Comparison of ENCODE assay signal across 15 cellular contexts in the genomic region with DNA sequence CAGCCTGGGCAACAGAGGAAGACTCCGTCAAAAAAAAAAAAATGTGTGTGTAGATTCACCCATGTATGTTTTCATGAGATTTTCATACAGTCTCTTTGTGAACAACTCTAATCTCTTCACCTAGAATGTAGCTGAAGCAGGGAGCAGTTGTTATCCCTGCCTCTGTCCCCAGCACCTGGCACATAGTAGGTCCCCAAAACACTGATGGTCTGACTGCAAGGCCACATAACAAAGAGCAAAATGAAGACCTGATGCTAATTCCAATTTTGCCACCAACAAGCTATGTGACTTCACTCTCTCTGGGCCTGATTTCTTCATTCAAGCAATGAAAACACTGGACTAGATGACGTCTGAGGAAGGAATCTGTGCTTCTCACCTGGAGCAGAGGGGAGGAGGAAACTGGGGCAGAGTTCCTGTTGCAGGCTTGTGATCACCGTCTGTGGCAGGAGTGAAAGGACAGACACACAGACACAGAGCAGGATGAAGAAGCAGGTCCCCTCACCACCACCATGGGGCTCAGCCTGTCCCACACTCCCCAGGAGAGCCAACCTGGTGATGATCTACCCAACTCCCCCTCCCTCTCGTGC. TPM values are rescaled to one million over a fixed set of nuclear protein-coding genes. Genes with fewer than 3 reads are reported as not detected.
"Had no signal": no experiment of that assay in that cellular context is flagged by ENCODE, and none has a peak within 500 bp of the region (broad histone marks: within the 10 kb centered on the region; RNA-seq: fewer than 3 reads in every experiment).

No MANE protein-coding gene starts in this region.

- H3K27ac ChIP-seq: ascending aorta, cardiac muscle cell, parathyroid adenoma, skin epidermis, tibial nerve had no signal

- H3K27ac Mint-ChIP-seq: activated CD4-positive, alpha-beta memory T cell treated with anti-CD3 and anti-CD28 coated beads, Interleukin-2, amount 10 ng/mL, durations not matched to agents 7 days and 5 days; activated CD4-positive, alpha-beta T cell treated with anti-CD3 and anti-CD28 coated beads for 36 hours; activated naive CD8-positive, alpha-beta T cell treated with anti-CD3 and anti-CD28 coated beads, Interleukin-2, amount 50 U/mL, for 24 hours; T-helper 2 cell treated with Interferon-gamma antibody and Interleukin-4, amounts not matched to agents 5 μg/mL and 100 μg/mL, for 36 hours had no signal

- H3K4me3 Mint-ChIP-seq: activated CD4-positive, alpha-beta memory T cell treated with anti-CD3 and anti-CD28 coated beads, Interleukin-2, amount 10 ng/mL, durations not matched to agents 7 days and 5 days; activated CD4-positive, alpha-beta T cell treated with anti-CD3 and anti-CD28 coated beads for 36 hours; activated naive CD8-positive, alpha-beta T cell treated with anti-CD3 and anti-CD28 coated beads, Interleukin-2, amount 50 U/mL, for 24 hours; neural crest cell; T-helper 2 cell treated with Interferon-gamma antibody and Interleukin-4, amounts not matched to agents 5 μg/mL and 100 μg/mL, for 36 hours had no signal

- H3K36me3 ChIP-seq: ascending aorta, cardiac muscle cell, tibial nerve had no signal

- DNase-seq: activated CD4-positive, alpha-beta memory T cell treated with anti-CD3 and anti-CD28 coated beads, Interleukin-2, amount 10 ng/mL, durations not matched to agents 7 days and 5 days; activated CD4-positive, alpha-beta T cell treated with anti-CD3 and anti-CD28 coated beads for 36 hours; activated CD8-positive, alpha-beta memory T cell treated with anti-CD3 and anti-CD28 coated beads, Interleukin-2, amount 50 U/mL, for 48 hours; activated naive CD4-positive, alpha-beta T cell; activated naive CD8-positive, alpha-beta T cell treated with anti-CD3 and anti-CD28 coated beads, Interleukin-2, amount 50 U/mL, for 24 hours; effector memory CD4-positive, alpha-beta T cell; hippocampal formation; kidney glomerular epithelial cell had no signal

- H3K79me2 ChIP-seq: parathyroid adenoma had no signal

- H3K27me3 ChIP-seq: ascending aorta, cardiac muscle cell, tibial nerve had no signal

- H3K9me3 Mint-ChIP-seq: activated CD4-positive, alpha-beta memory T cell treated with anti-CD3 and anti-CD28 coated beads, Interleukin-2, amount 10 ng/mL, durations not matched to agents 7 days and 5 days; activated naive CD8-positive, alpha-beta T cell treated with anti-CD3 and anti-CD28 coated beads, Interleukin-2, amount 50 U/mL, for 24 hours; neural crest cell; T-helper 2 cell treated with Interferon-gamma antibody and Interleukin-4, amounts not matched to agents 5 μg/mL and 100 μg/mL, for 36 hours had no signal

- H3K9ac ChIP-seq: parathyroid adenoma had no signal

- ATAC-seq: activated CD4-positive, alpha-beta T cell treated with anti-CD3 and anti-CD28 coated beads for 36 hours; activated naive CD8-positive, alpha-beta T cell treated with anti-CD3 and anti-CD28 coated beads, Interleukin-2, amount 50 U/mL, for 24 hours had no signal

- H3K9me3 ChIP-seq: ascending aorta, tibial nerve had no signal

- H3K4me1 ChIP-seq: ascending aorta, parathyroid adenoma, tibial nerve had no signal

- H2AFZ ChIP-seq: parathyroid adenoma had no signal

- H3K4me1 Mint-ChIP-seq: activated naive CD8-positive, alpha-beta T cell treated with anti-CD3 and anti-CD28 coated beads, Interleukin-2, amount 50 U/mL, for 24 hours had no signal

- H3K4me3 ChIP-seq: ascending aorta, cardiac muscle cell, skin epidermis, tibial nerve had no signal

- H3K27me3 Mint-ChIP-seq: activated CD4-positive, alpha-beta T cell treated with anti-CD3 and anti-CD28 coated beads for 36 hours had no signal

RNA-seq across cellular contexts. Expression of gene SLC44A4, which starts 4.6 kb away (rescaled TPM):
- total RNA-seq: ascending aorta, cardiac muscle cell had no signal

RNA-seq across cellular contexts. Expression of gene ZBTB12, which starts 27.7 kb away (rescaled TPM):
- polyA plus RNA-seq: cardiac muscle cell had no signal
